15 cellular contexts compared by ENCODE assay signal in genomic region chr4:140937866-140938265, GRCh38.
DNase-seq lines count a peak whose midpoint lies in the region; ATAC-seq and TF ChIP-seq lines count a peak whose summit lies in the region.
"Had no signal": no experiment of that assay in that cellular context is flagged by ENCODE, and none has a peak within 500 bp of the region (broad histone marks: within the 10 kb centered on the region; RNA-seq: fewer than 3 reads in every experiment).

No MANE protein-coding gene starts in this region.

- intact Hi-C loops in gastrocnemius medialis (cut with DNase I; ENCODE audit: low total_unique reads), result no loop called here

- peak overlapping the region; percentile 47 for H3K27ac ChIP-seq in SJCRH30
- peak overlapping the region; percentile 18 to 50 (median 36) for H3K27ac ChIP-seq in gastrocnemius medialis
- H3K27ac ChIP-seq: coronary artery, thyroid gland had no signal

- H3K4me1 ChIP-seq in SJCRH30 (peaks cover 11% of the 10 kb centered on the region; the same call in 1 of the 2 replicates), gastrocnemius medialis (peaks cover 44 to 46% of the 10 kb centered on the region in 2 donors)
- H3K4me1 ChIP-seq: Peyer's patch, thyroid gland had no signal

- no peaks in the 10 kb centered on the region for H3K36me3 Mint-ChIP-seq in activated T-cell treated with anti-CD3 and anti-CD28 coated beads, Interleukin-2, amount 50 U/mL, for 72 hours (ENCODE audit: insufficient read depth in 2 of 2)
- H3K36me3 Mint-ChIP-seq: activated naive CD4-positive, alpha-beta T cell treated with anti-CD3 and anti-CD28 coated beads, Interleukin-2, amount 50 U/mL, for 72 hours had no signal

- H3K27ac Mint-ChIP-seq in activated T-cell treated with anti-CD3 and anti-CD28 coated beads, Interleukin-2, amount 50 U/mL, for 72 hours, result no peak overlapping the region
- H3K27ac Mint-ChIP-seq: activated naive CD4-positive, alpha-beta T cell treated with anti-CD3 and anti-CD28 coated beads, Interleukin-2, amount 50 U/mL, for 72 hours had no signal

- in situ Hi-C loops in gastrocnemius medialis (cut with MboI; ENCODE audit: low sequenced_read_pairs in 4 of 4), result loop anchor here in 1 of 4 donors (25.0 kb wide), 1 partner anchor 101 kb away; no protein-coding TSS in a partner anchor

- H3K9me3 Mint-ChIP-seq in activated T-cell treated with anti-CD3 and anti-CD28 coated beads, Interleukin-2, amount 50 U/mL, for 72 hours, result no peaks in the 10 kb centered on the region
- H3K9me3 Mint-ChIP-seq: activated naive CD4-positive, alpha-beta T cell treated with anti-CD3 and anti-CD28 coated beads, Interleukin-2, amount 50 U/mL, for 72 hours had no signal

- H3K4me3 Mint-ChIP-seq in activated T-cell treated with anti-CD3 and anti-CD28 coated beads, Interleukin-2, amount 50 U/mL, for 72 hours, result no peak overlapping the region

- no peak for ATAC-seq in gastrocnemius medialis
- ATAC-seq in activated T-cell treated with anti-CD3 and anti-CD28 coated beads, Interleukin-2, amount 50 U/mL, for 72 hours (replicated peaks in 1 of 2), result no peak
- ATAC-seq: activated naive CD4-positive, alpha-beta T cell treated with anti-CD3 and anti-CD28 coated beads, Interleukin-2, amount 50 U/mL, for 72 hours; left lobe of liver had no signal

- H3K9me3 ChIP-seq in SJCRH30 (replicated peaks), result no peaks in the 10 kb centered on the region
- H3K9me3 ChIP-seq in gastrocnemius medialis, result no peaks in the 10 kb centered on the region
- H3K9me3 ChIP-seq: Peyer's patch, thyroid gland had no signal

- no peak overlapping the region for H3K4me3 ChIP-seq in SJCRH30
- no peak overlapping the region for H3K4me3 ChIP-seq in fibroblast of the aortic adventitia (ENCODE audit: low read depth, low read length)
- no peak overlapping the region for H3K4me3 ChIP-seq in gastrocnemius medialis
- H3K4me3 ChIP-seq: coronary artery, Peyer's patch, thyroid gland had no signal

- H3K36me3 ChIP-seq in SJCRH30 (no peaks in the 10 kb centered on the region), gastrocnemius medialis (no peaks in the 10 kb centered on the region)
- H3K36me3 ChIP-seq: Peyer's patch, thyroid gland had no signal

- no peaks in the 10 kb centered on the region for H3K4me1 Mint-ChIP-seq in activated T-cell treated with anti-CD3 and anti-CD28 coated beads, Interleukin-2, amount 50 U/mL, for 72 hours (ENCODE audit: low read depth)

- DNase-seq in GM04504 (ENCODE audit: low read depth) (peak; percentile 75), SJCRH30 (peak; percentile 21 to 52), fibroblast of the aortic adventitia (ENCODE audit: low read depth) (peak; percentile 17), gastrocnemius medialis (no peak), NCI-H526 (lab: John Stamatoyannopoulos, UW) (no peak), NOMO-1 treated with DMSO at 0.1 percent for 48 hours (lab: John Stamatoyannopoulos, UW; ENCODE audit: unreplicated experiment) (no peak)
- DNase-seq in activated T-cell treated with anti-CD3 and anti-CD28 coated beads, Interleukin-2, amount 50 U/mL, for 72 hours, result no peak
- DNase-seq: DMS 273 treated with DMSO at 0.1 percent for 48 hours, NCI-H1048, NCI-H345, Peyer's patch, thyroid gland had no signal

- no peaks in the 10 kb centered on the region for H3K27me3 Mint-ChIP-seq in activated T-cell treated with anti-CD3 and anti-CD28 coated beads, Interleukin-2, amount 50 U/mL, for 72 hours (ENCODE audit: low read depth)

- no peak for TF ChIP-seq CTCF in fibroblast of the aortic adventitia (IDR thresholded peaks at IDR 0.05; ENCODE audit: insufficient read depth, low read length)
- TF ChIP-seq CTCF in gastrocnemius medialis (IDR thresholded peaks at IDR 0.05 in 4 of 5, conservative IDR thresholded peaks at IDR 0.05 in 1 of 5), result no peak

- H3K27me3 ChIP-seq in SJCRH30 (no peaks in the 10 kb centered on the region), gastrocnemius medialis (no peaks in the 10 kb centered on the region)
- H3K27me3 ChIP-seq: Peyer's patch, thyroid gland had no signal

- no peak for TF ChIP-seq POLR2A in gastrocnemius medialis (IDR thresholded peaks at IDR 0.05)

Comparison
In these comparisons a context has a peak if more than half of its experiments do, and no peak if none do; other contexts are left out.
1. DNase-seq: peak in GM04504 (single experiment), SJCRH30 (2 of 2) and fibroblast of the aortic adventitia (single experiment); none in gastrocnemius medialis (0 of 2), NCI-H526 (0 of 2), activated T-cell treated with anti-CD3 and anti-CD28 coated beads, Interleukin-2, amount 50 U/mL, for 72 hours (0 of 2) and NOMO-1 treated with DMSO at 0.1 percent for 48 hours (single experiment).